Comparison of ENCODE assay signal across 14 cellular contexts in the genomic region with DNA sequence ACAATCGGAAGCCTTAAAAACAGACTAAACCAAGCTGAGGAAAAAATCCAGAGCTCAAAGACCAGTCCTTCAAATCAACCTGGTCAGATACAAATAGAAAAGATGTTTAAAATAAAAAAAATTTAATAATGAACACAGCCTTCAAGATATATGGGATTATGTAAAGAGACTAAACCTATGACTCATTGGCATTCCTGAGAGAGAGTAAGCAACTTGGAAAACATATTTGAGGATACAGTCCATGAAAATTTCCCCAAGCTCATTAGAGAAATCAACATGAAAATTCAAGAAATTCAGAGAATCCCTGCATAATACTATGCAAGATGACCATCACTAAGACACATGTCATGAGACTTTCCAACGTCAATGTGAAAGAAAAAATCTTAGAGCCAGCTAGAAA.
"Had no signal": no experiment of that assay in that cellular context is flagged by ENCODE, and none has a peak within 500 bp of the region (broad histone marks: within the 10 kb centered on the region; RNA-seq: fewer than 3 reads in every experiment).

No MANE protein-coding gene starts in this region.

- H3K36me3 Mint-ChIP-seq: activated naive CD4-positive, alpha-beta T cell treated with anti-CD3 and anti-CD28 coated beads, Interleukin-2, amount 10 ng/mL, durations not matched to agents 7 days and 5 days; brain; neural progenitor cell had no signal

- H3K4me3 Mint-ChIP-seq: activated CD4-positive, alpha-beta T cell treated with anti-CD3 and anti-CD28 coated beads for 36 hours; activated naive CD4-positive, alpha-beta T cell treated with anti-CD3 and anti-CD28 coated beads, Interleukin-2, amount 10 ng/mL, durations not matched to agents 7 days and 5 days; activated T-helper 17 cell treated with anti-CD3 and anti-CD28 coated beads, Interleukin-2, amount 50 U/mL, for 72 hours; brain; dendritic cell treated with granulocyte-macrophage colony-stimulating factor and Interleukin-4, amounts not matched to agents 40 ng/mL and 50 ng/mL, for 4 days; neural progenitor cell; stimulated activated naive CD8-positive, alpha-beta T cell treated with anti-CD3 and anti-CD28 coated beads, Interleukin-15, amount 100 ng/mL, for 72 hours had no signal

- H3K9me3 ChIP-seq: adrenal gland, ovary, testis had no signal

- H3K36me3 ChIP-seq: adrenal gland, neural progenitor cell, ovary, WERI-Rb-1 had no signal

- DNase-seq: adrenal gland; left ventricle myocardium superior; ovary; stimulated activated CD4-positive, alpha-beta T cell treated with anti-CD3 and anti-CD28 coated beads, Interleukin-4, amount 100 ng/mL, for 4 hours; stimulated activated naive CD8-positive, alpha-beta T cell treated with anti-CD3 and anti-CD28 coated beads, Interleukin-15, amount 100 ng/mL, for 72 hours; testis; WERI-Rb-1 had no signal

- H3K27ac ChIP-seq: adrenal gland, hepatocyte, neural progenitor cell, ovary, testis, WERI-Rb-1 had no signal

- H3K27me3 ChIP-seq: adrenal gland, hepatocyte, neural progenitor cell, ovary, testis had no signal

- H3K27me3 Mint-ChIP-seq: activated CD4-positive, alpha-beta T cell treated with anti-CD3 and anti-CD28 coated beads for 36 hours; activated naive CD4-positive, alpha-beta T cell treated with anti-CD3 and anti-CD28 coated beads, Interleukin-2, amount 10 ng/mL, durations not matched to agents 7 days and 5 days; activated T-helper 17 cell treated with anti-CD3 and anti-CD28 coated beads, Interleukin-2, amount 50 U/mL, for 72 hours; dendritic cell treated with granulocyte-macrophage colony-stimulating factor and Interleukin-4, amounts not matched to agents 40 ng/mL and 50 ng/mL, for 4 days; stimulated activated naive CD8-positive, alpha-beta T cell treated with anti-CD3 and anti-CD28 coated beads, Interleukin-15, amount 100 ng/mL, for 72 hours had no signal

- H3K4me3 ChIP-seq: adrenal gland, hepatocyte, neural progenitor cell, ovary, testis had no signal

- H3K4me1 Mint-ChIP-seq: activated naive CD4-positive, alpha-beta T cell treated with anti-CD3 and anti-CD28 coated beads, Interleukin-2, amount 10 ng/mL, durations not matched to agents 7 days and 5 days; activated T-helper 17 cell treated with anti-CD3 and anti-CD28 coated beads, Interleukin-2, amount 50 U/mL, for 72 hours; brain; neural progenitor cell; stimulated activated naive CD8-positive, alpha-beta T cell treated with anti-CD3 and anti-CD28 coated beads, Interleukin-15, amount 100 ng/mL, for 72 hours had no signal

- ATAC-seq: activated CD4-positive, alpha-beta T cell treated with anti-CD3 and anti-CD28 coated beads for 36 hours; activated T-helper 17 cell treated with anti-CD3 and anti-CD28 coated beads, Interleukin-2, amount 50 U/mL, for 72 hours; left ventricle myocardium superior; stimulated activated naive CD8-positive, alpha-beta T cell treated with anti-CD3 and anti-CD28 coated beads, Interleukin-15, amount 100 ng/mL, for 72 hours had no signal

- H3K4me1 ChIP-seq: adrenal gland, neural progenitor cell, testis had no signal
